In the genomic region with DNA sequence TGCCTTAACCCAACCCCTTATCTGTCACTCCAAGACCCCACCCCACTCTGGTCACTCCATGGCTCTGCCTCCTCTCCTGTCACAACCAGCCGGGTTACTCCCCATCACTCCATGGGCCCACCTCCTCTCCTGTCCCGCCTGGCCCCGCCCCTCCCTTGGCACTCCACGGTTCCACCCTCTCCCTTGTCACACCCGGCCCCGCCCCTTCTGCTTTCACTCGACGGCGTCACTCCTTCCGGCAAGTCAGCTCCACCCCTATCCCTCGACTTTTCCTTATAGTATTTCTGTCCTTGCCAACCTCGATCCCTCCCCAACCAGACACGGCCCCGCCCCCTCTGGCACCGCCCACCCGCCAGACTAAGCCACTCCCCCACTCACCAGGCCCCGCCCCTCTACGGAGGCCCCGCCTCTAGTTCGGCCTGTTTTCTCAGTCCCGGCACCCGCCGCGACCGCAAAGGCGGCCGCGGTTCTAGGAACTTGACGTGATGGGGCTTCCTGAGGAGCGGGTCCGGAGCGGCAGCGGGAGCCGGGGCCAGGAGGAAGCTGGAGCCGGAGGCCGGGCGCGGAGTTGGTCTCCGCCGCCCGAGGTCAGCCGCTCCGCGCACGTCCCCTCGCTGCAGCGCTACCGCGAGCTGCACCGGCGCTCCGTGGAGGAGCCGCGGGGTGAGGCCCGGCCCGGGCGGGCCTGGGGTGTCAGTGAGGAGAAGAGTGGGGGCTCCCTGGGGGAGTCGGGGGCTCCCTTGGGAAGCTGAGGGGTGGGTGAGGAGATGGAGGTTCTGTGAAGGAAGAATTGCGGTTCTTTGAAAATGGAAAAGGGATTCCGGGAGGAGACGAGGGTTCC, we compare ENCODE assay signal across 1 cellular context.
TF ChIP-seq lines count a peak whose summit lies in the region.

A gene with protein sequence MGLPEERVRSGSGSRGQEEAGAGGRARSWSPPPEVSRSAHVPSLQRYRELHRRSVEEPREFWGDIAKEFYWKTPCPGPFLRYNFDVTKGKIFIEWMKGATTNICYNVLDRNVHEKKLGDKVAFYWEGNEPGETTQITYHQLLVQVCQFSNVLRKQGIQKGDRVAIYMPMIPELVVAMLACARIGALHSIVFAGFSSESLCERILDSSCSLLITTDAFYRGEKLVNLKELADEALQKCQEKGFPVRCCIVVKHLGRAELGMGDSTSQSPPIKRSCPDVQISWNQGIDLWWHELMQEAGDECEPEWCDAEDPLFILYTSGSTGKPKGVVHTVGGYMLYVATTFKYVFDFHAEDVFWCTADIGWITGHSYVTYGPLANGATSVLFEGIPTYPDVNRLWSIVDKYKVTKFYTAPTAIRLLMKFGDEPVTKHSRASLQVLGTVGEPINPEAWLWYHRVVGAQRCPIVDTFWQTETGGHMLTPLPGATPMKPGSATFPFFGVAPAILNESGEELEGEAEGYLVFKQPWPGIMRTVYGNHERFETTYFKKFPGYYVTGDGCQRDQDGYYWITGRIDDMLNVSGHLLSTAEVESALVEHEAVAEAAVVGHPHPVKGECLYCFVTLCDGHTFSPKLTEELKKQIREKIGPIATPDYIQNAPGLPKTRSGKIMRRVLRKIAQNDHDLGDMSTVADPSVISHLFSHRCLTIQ (plus strand): TSS at position 452 of the 841 bp plus-strand sequence. CDS start 34 bp downstream, at position 486.

TF ChIP-seq in HepG2, 621 proteins besides CTCF, POLR2A, EP300 and RAD21 (continued from another document and continues in another):
- TF ChIP-seq, protein P1, sequence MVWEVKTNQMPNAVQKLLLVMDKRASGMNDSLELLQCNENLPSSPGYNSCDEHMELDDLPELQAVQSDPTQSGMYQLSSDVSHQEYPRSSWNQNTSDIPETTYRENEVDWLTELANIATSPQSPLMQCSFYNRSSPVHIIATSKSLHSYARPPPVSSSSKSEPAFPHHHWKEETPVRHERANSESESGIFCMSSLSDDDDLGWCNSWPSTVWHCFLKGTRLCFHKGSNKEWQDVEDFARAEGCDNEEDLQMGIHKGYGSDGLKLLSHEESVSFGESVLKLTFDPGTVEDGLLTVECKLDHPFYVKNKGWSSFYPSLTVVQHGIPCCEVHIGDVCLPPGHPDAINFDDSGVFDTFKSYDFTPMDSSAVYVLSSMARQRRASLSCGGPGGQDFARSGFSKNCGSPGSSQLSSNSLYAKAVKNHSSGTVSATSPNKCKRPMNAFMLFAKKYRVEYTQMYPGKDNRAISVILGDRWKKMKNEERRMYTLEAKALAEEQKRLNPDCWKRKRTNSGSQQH (CRISPR knock-in tag; IDR thresholded peaks at IDR 0.05; ENCODE audit: low read depth), result peak; percentile 44; the same call in 1 of the 2 replicates
- no peak for TF ChIP-seq NFATC3 (CRISPR knock-in tag; IDR thresholded peaks at IDR 0.05)
- TF ChIP-seq, protein P2, sequence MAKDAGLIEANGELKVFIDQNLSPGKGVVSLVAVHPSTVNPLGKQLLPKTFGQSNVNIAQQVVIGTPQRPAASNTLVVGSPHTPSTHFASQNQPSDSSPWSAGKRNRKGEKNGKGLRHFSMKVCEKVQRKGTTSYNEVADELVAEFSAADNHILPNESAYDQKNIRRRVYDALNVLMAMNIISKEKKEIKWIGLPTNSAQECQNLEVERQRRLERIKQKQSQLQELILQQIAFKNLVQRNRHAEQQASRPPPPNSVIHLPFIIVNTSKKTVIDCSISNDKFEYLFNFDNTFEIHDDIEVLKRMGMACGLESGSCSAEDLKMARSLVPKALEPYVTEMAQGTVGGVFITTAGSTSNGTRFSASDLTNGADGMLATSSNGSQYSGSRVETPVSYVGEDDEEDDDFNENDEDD (CRISPR knock-in tag; IDR thresholded peaks at IDR 0.05; ENCODE audit: borderline replicate concordance), result no peak; the same call in 1 of the 2 replicates
- no peak for TF ChIP-seq PCBP2 (optimal IDR thresholded peaks at IDR 0.05; ENCODE audit: low read depth, low read length, poor library complexity, severe bottlenecking)
- TF ChIP-seq NR2F6 (IDR thresholded peaks at IDR 0.05), result no peak
- no peak for TF ChIP-seq NR2F6 (CRISPR knock-in tag; IDR thresholded peaks at IDR 0.05)
- TF ChIP-seq ZNF501 (CRISPR knock-in tag; IDR thresholded peaks at IDR 0.05), result peak; percentile 88
- no peak for TF ChIP-seq ZNF337 (CRISPR knock-in tag; IDR thresholded peaks at IDR 0.05; ENCODE audit: borderline replicate concordance, low read depth)
- TF ChIP-seq, protein P3, sequence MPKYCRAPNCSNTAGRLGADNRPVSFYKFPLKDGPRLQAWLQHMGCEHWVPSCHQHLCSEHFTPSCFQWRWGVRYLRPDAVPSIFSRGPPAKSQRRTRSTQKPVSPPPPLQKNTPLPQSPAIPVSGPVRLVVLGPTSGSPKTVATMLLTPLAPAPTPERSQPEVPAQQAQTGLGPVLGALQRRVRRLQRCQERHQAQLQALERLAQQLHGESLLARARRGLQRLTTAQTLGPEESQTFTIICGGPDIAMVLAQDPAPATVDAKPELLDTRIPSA (CRISPR knock-in tag; IDR thresholded peaks at IDR 0.05; ENCODE audit: borderline replicate concordance), result no peak; the same call in 1 of the 2 replicates
- no peak for TF ChIP-seq ZNF460 (CRISPR knock-in tag; IDR thresholded peaks at IDR 0.05; ENCODE audit: borderline replicate concordance)
- peak; percentile 76 for TF ChIP-seq MED1 (CRISPR knock-in tag; IDR thresholded peaks at IDR 0.05)
- no peak; the same call in 1 of the 2 replicates for TF ChIP-seq ZNF235 (CRISPR knock-in tag; IDR thresholded peaks at IDR 0.05; ENCODE audit: borderline replicate concordance)
- no peak for TF ChIP-seq ZKSCAN5 (CRISPR knock-in tag; IDR thresholded peaks at IDR 0.05)
- TF ChIP-seq THYN1 (CRISPR knock-in tag; IDR thresholded peaks at IDR 0.05; ENCODE audit: borderline replicate concordance, low read depth), result no peak
- 0 out of 2 replicates have a peak, but pooled peaks have one; percentile 57 for TF ChIP-seq KLF9 (CRISPR knock-in tag; IDR thresholded peaks at IDR 0.05; ENCODE audit: low read depth)
- TF ChIP-seq ZBTB21 (CRISPR knock-in tag; IDR thresholded peaks at IDR 0.05), result no peak
- TF ChIP-seq, protein P4, sequence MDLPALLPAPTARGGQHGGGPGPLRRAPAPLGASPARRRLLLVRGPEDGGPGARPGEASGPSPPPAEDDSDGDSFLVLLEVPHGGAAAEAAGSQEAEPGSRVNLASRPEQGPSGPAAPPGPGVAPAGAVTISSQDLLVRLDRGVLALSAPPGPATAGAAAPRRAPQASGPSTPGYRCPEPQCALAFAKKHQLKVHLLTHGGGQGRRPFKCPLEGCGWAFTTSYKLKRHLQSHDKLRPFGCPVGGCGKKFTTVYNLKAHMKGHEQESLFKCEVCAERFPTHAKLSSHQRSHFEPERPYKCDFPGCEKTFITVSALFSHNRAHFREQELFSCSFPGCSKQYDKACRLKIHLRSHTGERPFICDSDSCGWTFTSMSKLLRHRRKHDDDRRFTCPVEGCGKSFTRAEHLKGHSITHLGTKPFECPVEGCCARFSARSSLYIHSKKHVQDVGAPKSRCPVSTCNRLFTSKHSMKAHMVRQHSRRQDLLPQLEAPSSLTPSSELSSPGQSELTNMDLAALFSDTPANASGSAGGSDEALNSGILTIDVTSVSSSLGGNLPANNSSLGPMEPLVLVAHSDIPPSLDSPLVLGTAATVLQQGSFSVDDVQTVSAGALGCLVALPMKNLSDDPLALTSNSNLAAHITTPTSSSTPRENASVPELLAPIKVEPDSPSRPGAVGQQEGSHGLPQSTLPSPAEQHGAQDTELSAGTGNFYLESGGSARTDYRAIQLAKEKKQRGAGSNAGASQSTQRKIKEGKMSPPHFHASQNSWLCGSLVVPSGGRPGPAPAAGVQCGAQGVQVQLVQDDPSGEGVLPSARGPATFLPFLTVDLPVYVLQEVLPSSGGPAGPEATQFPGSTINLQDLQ (CRISPR knock-in tag; IDR thresholded peaks at IDR 0.05), result no peak
- TF ChIP-seq GFI1 (CRISPR knock-in tag; IDR thresholded peaks at IDR 0.05; ENCODE audit: borderline replicate concordance), result peak; percentile 47; the same call in 1 of the 2 replicates
- no peak for TF ChIP-seq TAF15 (IDR thresholded peaks at IDR 0.05; ENCODE audit: low read depth, low read length, poor library complexity, severe bottlenecking)
- TF ChIP-seq, protein P5, sequence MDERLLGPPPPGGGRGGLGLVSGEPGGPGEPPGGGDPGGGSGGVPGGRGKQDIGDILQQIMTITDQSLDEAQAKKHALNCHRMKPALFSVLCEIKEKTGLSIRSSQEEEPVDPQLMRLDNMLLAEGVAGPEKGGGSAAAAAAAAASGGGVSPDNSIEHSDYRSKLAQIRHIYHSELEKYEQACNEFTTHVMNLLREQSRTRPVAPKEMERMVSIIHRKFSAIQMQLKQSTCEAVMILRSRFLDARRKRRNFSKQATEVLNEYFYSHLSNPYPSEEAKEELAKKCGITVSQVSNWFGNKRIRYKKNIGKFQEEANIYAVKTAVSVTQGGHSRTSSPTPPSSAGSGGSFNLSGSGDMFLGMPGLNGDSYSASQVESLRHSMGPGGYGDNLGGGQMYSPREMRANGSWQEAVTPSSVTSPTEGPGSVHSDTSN (CRISPR knock-in tag; IDR thresholded peaks at IDR 0.05), result peak; percentile 78
- no peak for TF ChIP-seq ATM (IDR thresholded peaks at IDR 0.05; ENCODE audit: borderline replicate concordance)
- TF ChIP-seq, protein P6, sequence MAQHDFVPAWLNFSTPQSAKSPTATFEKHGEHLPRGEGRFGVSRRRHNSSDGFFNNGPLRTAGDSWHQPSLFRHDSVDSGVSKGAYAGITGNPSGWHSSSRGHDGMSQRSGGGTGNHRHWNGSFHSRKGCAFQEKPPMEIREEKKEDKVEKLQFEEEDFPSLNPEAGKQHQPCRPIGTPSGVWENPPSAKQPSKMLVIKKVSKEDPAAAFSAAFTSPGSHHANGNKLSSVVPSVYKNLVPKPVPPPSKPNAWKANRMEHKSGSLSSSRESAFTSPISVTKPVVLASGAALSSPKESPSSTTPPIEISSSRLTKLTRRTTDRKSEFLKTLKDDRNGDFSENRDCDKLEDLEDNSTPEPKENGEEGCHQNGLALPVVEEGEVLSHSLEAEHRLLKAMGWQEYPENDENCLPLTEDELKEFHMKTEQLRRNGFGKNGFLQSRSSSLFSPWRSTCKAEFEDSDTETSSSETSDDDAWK (CRISPR knock-in tag; IDR thresholded peaks at IDR 0.05), result no peak
- 0 out of 2 replicates have a peak, but pooled peaks have one; percentile 9 for TF ChIP-seq GATAD2A (CRISPR knock-in tag; IDR thresholded peaks at IDR 0.05)
- TF ChIP-seq, protein P7, sequence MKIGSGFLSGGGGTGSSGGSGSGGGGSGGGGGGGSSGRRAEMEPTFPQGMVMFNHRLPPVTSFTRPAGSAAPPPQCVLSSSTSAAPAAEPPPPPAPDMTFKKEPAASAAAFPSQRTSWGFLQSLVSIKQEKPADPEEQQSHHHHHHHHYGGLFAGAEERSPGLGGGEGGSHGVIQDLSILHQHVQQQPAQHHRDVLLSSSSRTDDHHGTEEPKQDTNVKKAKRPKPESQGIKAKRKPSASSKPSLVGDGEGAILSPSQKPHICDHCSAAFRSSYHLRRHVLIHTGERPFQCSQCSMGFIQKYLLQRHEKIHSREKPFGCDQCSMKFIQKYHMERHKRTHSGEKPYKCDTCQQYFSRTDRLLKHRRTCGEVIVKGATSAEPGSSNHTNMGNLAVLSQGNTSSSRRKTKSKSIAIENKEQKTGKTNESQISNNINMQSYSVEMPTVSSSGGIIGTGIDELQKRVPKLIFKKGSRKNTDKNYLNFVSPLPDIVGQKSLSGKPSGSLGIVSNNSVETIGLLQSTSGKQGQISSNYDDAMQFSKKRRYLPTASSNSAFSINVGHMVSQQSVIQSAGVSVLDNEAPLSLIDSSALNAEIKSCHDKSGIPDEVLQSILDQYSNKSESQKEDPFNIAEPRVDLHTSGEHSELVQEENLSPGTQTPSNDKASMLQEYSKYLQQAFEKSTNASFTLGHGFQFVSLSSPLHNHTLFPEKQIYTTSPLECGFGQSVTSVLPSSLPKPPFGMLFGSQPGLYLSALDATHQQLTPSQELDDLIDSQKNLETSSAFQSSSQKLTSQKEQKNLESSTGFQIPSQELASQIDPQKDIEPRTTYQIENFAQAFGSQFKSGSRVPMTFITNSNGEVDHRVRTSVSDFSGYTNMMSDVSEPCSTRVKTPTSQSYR (CRISPR knock-in tag; IDR thresholded peaks at IDR 0.05; ENCODE audit: borderline replicate concordance), result no peak
- TF ChIP-seq PTBP1 (IDR thresholded peaks at IDR 0.05; ENCODE audit: low read depth, low read length, poor library complexity, severe bottlenecking), result no peak
- TF ChIP-seq, protein P8, sequence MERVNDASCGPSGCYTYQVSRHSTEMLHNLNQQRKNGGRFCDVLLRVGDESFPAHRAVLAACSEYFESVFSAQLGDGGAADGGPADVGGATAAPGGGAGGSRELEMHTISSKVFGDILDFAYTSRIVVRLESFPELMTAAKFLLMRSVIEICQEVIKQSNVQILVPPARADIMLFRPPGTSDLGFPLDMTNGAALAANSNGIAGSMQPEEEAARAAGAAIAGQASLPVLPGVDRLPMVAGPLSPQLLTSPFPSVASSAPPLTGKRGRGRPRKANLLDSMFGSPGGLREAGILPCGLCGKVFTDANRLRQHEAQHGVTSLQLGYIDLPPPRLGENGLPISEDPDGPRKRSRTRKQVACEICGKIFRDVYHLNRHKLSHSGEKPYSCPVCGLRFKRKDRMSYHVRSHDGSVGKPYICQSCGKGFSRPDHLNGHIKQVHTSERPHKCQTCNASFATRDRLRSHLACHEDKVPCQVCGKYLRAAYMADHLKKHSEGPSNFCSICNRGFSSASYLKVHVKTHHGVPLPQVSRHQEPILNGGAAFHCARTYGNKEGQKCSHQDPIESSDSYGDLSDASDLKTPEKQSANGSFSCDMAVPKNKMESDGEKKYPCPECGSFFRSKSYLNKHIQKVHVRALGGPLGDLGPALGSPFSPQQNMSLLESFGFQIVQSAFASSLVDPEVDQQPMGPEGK (CRISPR knock-in tag; IDR thresholded peaks at IDR 0.05), result 0 out of 2 replicates have a peak, but pooled peaks have one; percentile 45
- no peak; the same call in none of the 2 replicates for TF ChIP-seq MEF2D (CRISPR knock-in tag; IDR thresholded peaks at IDR 0.05)
- TF ChIP-seq HNRNPUL1 (IDR thresholded peaks at IDR 0.05; ENCODE audit: low read depth, low read length), result 0 out of 2 replicates have a peak, but pooled peaks have one; percentile 27
- no peak for TF ChIP-seq ZNF383 (CRISPR knock-in tag; IDR thresholded peaks at IDR 0.05; ENCODE audit: borderline replicate concordance)
- TF ChIP-seq CHD2 (IDR thresholded peaks at IDR 0.05; ENCODE audit: low read depth, low read length), result no peak
- TF ChIP-seq PHF5A (CRISPR knock-in tag; IDR thresholded peaks at IDR 0.05; ENCODE audit: low read depth, unreplicated experiment), result no peak
- TF ChIP-seq ZNF20 (CRISPR knock-in tag; IDR thresholded peaks at IDR 0.05), result no peak
- TF ChIP-seq, protein P9, sequence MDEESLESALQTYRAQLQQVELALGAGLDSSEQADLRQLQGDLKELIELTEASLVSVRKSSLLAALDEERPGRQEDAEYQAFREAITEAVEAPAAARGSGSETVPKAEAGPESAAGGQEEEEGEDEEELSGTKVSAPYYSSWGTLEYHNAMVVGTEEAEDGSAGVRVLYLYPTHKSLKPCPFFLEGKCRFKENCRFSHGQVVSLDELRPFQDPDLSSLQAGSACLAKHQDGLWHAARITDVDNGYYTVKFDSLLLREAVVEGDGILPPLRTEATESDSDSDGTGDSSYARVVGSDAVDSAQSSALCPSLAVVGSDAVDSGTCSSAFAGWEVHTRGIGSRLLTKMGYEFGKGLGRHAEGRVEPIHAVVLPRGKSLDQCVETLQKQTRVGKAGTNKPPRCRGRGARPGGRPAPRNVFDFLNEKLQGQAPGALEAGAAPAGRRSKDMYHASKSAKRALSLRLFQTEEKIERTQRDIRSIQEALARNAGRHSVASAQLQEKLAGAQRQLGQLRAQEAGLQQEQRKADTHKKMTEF (CRISPR knock-in tag; IDR thresholded peaks at IDR 0.05), result peak; percentile 68
- TF ChIP-seq TBP (CRISPR knock-in tag; IDR thresholded peaks at IDR 0.05), result no peak
